33 cellular contexts compared by ENCODE assay signal in the genomic region with DNA sequence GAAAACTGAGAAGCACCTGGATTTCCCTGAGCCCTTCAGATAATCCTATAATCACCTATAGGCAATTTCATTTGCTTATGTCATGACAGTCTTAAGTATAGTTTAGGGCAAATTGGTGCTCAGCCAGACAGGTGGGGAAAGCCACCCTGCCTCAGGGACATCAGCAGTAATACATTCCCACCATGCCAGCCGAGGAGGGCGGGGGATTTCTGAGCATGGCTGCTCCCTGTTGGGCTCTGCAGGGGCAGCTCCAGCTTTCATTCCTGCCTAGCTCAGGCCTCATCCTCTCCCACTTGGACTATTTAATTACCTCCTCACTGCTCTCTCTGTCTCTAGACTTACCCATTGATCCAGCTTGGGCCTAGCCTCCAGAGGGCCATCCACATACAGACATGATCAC. TPM values are rescaled to one million over a fixed set of nuclear protein-coding genes. Genes with fewer than 3 reads are reported as not detected.
"Had no signal": no experiment of that assay in that cellular context is flagged by ENCODE, and none has a peak within 500 bp of the region (broad histone marks: within the 10 kb centered on the region; RNA-seq: fewer than 3 reads in every experiment).

No MANE protein-coding gene starts in this region.

- H3K4me1 ChIP-seq: esophagus squamous epithelium, heart right ventricle, left lung, neural progenitor cell, prostate gland, sigmoid colon, stomach, thyroid gland had no signal

- H3K4me3 ChIP-seq: esophagus squamous epithelium, heart right ventricle, left lung, mucosa of descending colon, neural progenitor cell, prostate gland, sigmoid colon, stomach, thyroid gland had no signal

- H3K27ac Mint-ChIP-seq: effector memory CD8-positive, alpha-beta T cell; mesothelial cell of epicardium; nephron; neural progenitor cell; stimulated activated effector memory CD8-positive, alpha-beta T cell treated with anti-CD3 and anti-CD28 coated beads, Interleukin-12 subunit alpha, Interleukin-12 subunit beta, amount 100 ng/mL, for 72 hours had no signal

- DNase-seq: cortex of kidney; effector memory CD8-positive, alpha-beta T cell; erythroblast; esophagus squamous epithelium; foreskin melanocyte; glutamatergic neuron; heart right ventricle; hippocampal formation; left cardiac atrium; left lung; mesenchymal stem cell; mucosa of descending colon; naive B cell; nucleus accumbens; right cardiac atrium; sigmoid colon; stimulated activated CD4-positive, alpha-beta T cell treated with anti-CD3 and anti-CD28 coated beads, Interleukin-2, amount 100 ng/mL, for 24 hours; stimulated activated CD4-positive, alpha-beta T cell treated with anti-CD3 and anti-CD28 coated beads, Interleukin-4, amount 100 ng/mL, for 24 hours; stimulated activated naive CD4-positive, alpha-beta T cell treated with Interleukin-2 at 50 U/mL for 16 hours; stomach; thyroid gland; trophoblast cell had no signal

- H3K9me3 Mint-ChIP-seq: effector memory CD8-positive, alpha-beta T cell; mesothelial cell of epicardium; neural progenitor cell; stimulated activated effector memory CD8-positive, alpha-beta T cell treated with anti-CD3 and anti-CD28 coated beads, Interleukin-12 subunit alpha, Interleukin-12 subunit beta, amount 100 ng/mL, for 72 hours had no signal

- H3K9me3 ChIP-seq: esophagus squamous epithelium, heart right ventricle, left lung, mucosa of descending colon, prostate gland, sigmoid colon, stomach, thyroid gland had no signal

- H3K36me3 ChIP-seq: esophagus squamous epithelium, heart right ventricle, left lung, neural progenitor cell, prostate gland, sigmoid colon, stomach, thyroid gland had no signal

- H3K27me3 ChIP-seq: neural progenitor cell, thyroid gland had no signal

- H3K27ac ChIP-seq: esophagus squamous epithelium, heart right ventricle, left lung, neural progenitor cell, prostate gland, sigmoid colon, stomach, thyroid gland had no signal

- H3K4me3 Mint-ChIP-seq: effector memory CD8-positive, alpha-beta T cell; mesothelial cell of epicardium; naive B cell; nephron; neural progenitor cell; stimulated activated effector memory CD8-positive, alpha-beta T cell treated with anti-CD3 and anti-CD28 coated beads, Interleukin-12 subunit alpha, Interleukin-12 subunit beta, amount 100 ng/mL, for 72 hours had no signal

- H3K4me1 Mint-ChIP-seq: mesothelial cell of epicardium; naive B cell; nephron; stimulated activated effector memory CD8-positive, alpha-beta T cell treated with anti-CD3 and anti-CD28 coated beads, Interleukin-12 subunit alpha, Interleukin-12 subunit beta, amount 100 ng/mL, for 72 hours had no signal

- H3K36me3 Mint-ChIP-seq: mesothelial cell of epicardium; naive B cell; neural progenitor cell; stimulated activated effector memory CD8-positive, alpha-beta T cell treated with anti-CD3 and anti-CD28 coated beads, Interleukin-12 subunit alpha, Interleukin-12 subunit beta, amount 100 ng/mL, for 72 hours had no signal

- ATAC-seq: effector memory CD8-positive, alpha-beta T cell; heart right ventricle; left cardiac atrium; left lung; mucosa of descending colon; right cardiac atrium; stimulated activated effector memory CD8-positive, alpha-beta T cell treated with anti-CD3 and anti-CD28 coated beads, Interleukin-12 subunit alpha, Interleukin-12 subunit beta, amount 100 ng/mL, for 72 hours had no signal

RNA-seq across cellular contexts. Expression of a gene that starts 9.0 kb away (rescaled TPM):
- total RNA-seq: dermis microvascular lymphatic vessel endothelial cell, left lung, lung microvascular endothelial cell, osteocyte, renal cortical epithelial cell, right cardiac atrium, skeletal muscle tissue, stomach, subcutaneous adipose tissue had no signal
